8 cellular contexts compared by ENCODE assay signal in the genomic region with DNA sequence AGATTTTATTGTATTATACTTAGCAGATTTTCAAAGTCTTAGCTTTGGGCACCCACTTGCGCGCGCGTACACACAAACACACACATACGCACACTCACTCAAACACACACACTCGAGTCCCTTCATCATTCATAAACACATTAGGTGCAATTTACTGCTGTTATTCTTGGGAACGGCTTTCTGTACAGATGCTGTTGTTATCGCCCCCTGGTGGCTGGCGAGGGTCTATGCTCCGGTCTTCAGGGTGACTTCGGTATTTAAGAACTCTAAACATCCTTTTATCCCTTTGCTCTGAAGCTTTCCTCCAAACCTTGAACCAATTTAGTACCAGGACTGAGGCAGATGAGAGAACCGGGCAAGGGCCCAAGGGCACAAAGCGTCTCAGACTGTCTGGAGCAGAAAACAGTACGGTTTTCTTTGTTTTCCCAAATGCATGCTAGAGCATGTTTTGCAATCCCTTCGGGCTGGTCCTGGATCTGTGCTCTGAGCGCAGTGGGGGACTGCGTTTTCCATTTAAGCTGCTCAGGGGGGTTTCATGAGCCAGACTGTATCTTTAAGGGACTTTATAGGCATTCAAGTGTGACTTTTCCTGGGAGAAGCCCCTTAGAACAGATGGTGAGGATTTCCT. TPM values are rescaled to one million over a fixed set of nuclear protein-coding genes. Genes with fewer than 3 reads are reported as not detected.
A peak's percentile ranks its signal among the peaks of the same experiment; 100 is the strongest.
DNase-seq lines count a peak whose midpoint lies in the region; ATAC-seq, FAIRE-seq and TF ChIP-seq lines count a peak whose summit lies in the region.

No MANE protein-coding gene starts in this region.

- H4K91ac ChIP-seq in H1 (replicated peaks; ENCODE audit: insufficient read length, low read length) (no peak overlapping the region), mesenchymal stem cell (ENCODE audit: low read length) (no peak overlapping the region)

- CTCF ChIA-PET in AG04449 (lab: Yijun Ruan, JAX) (interaction anchor here (0.6 to 9.1 kb wide), 71 partner anchors 9 to 650 kb away, joined by 3 to 129 read pairs (median 4); no protein-coding TSS in a partner anchor), H1 (lab: Charles Lee; ENCODE audit: partially characterized antibody) (interaction anchor here (0.6 to 5.2 kb wide), 35 partner anchors 10 to 612 kb away, joined by 3 to 33 read pairs (median 4); a partner anchor contains a TSS)
- CTCF ChIA-PET in activated CD4-positive, alpha-beta T cell treated with anti-CD3 and anti-CD28 coated beads for 36 hours (lab: Charles Lee) = interaction anchor here (1.1 to 2.1 kb wide), 3 partner anchors 9 to 17 kb away, joined by 3 to 8 read pairs (median 4); no protein-coding TSS in a partner anchor

- H3K56ac ChIP-seq in H1 (replicated peaks; ENCODE audit: insufficient read length, low read depth, low read length) = no peak overlapping the region

- H3K36me3 ChIP-seq in H1 (ENCODE audit: control insufficient read depth in 2 of 4, insufficient read depth in 4 of 4, low read length in 3 of 4) (no peaks in the 10 kb centered on the region), mesenchymal stem cell (ENCODE audit: control insufficient read depth in 1 of 2, insufficient read depth in 2 of 2, low read depth in 1 of 2, low read length in 2 of 2) (peaks cover 0 to 4% of the 10 kb centered on the region in 2 experiments)

- H3K4ac ChIP-seq in H1 (replicated peaks; ENCODE audit: insufficient read length, low read depth, low read length) (no peak overlapping the region), mesenchymal stem cell (ENCODE audit: low read depth in 1 of 2, low read length in 2 of 2) (no peak overlapping the region)

- no peaks in the 10 kb centered on the region for H3K79me2 ChIP-seq in H1 (ENCODE audit: control insufficient read depth in 1 of 2, insufficient read depth in 2 of 2, low read length in 2 of 2)

- no peak overlapping the region for H3K27ac Mint-ChIP-seq in activated CD4-positive, alpha-beta T cell treated with anti-CD3 and anti-CD28 coated beads for 36 hours

- H3K9ac ChIP-seq in H1 (replicated peaks in 1 of 4; ENCODE audit: extremely low read depth in 1 of 4, low read depth in 3 of 4, low read length in 3 of 4) (no peak overlapping the region), mesenchymal stem cell (ENCODE audit: low read length) (peak overlapping the region; percentile 42)

- no peak for TF ChIP-seq POLR2A in H1 (IDR thresholded peaks at IDR 0.05; ENCODE audit: control extremely low read depth in 1 of 2, low read depth in 2 of 2, low read length in 2 of 2)

- H3K27ac ChIP-seq in H1 (ENCODE audit: low read depth, low read length) (no peak overlapping the region), mesenchymal stem cell (ENCODE audit: low read length, poor library complexity, severe bottlenecking) (no peak overlapping the region)

- TF ChIP-seq RAD21 in H1 (IDR thresholded peaks at IDR 0.05 in 1 of 2, conservative IDR thresholded peaks at IDR 0.05 in 1 of 2; ENCODE audit: low read depth in 2 of 2, low read length in 2 of 2) = peak; percentile 77 to 78

- H3K4me3 ChIP-seq in AG04449 (ENCODE audit: low read depth, low read length) (no peak overlapping the region; the same call in 1 of the 2 replicates), H1 (ENCODE audit: extremely low read depth in 1 of 4, insufficient read depth in 2 of 4, low read depth in 3 of 4, low read length in 4 of 4) (no peak overlapping the region), mesenchymal stem cell (ENCODE audit: insufficient read depth in 1 of 2, low read depth in 1 of 2, low read length in 2 of 2) (peak overlapping the region in 1 of 2 experiments; percentile 72)

- POLR2A ChIA-PET in AG04449 (lab: Yijun Ruan, JAX) = no interaction called here
- POLR2A ChIA-PET in activated CD4-positive, alpha-beta T cell treated with anti-CD3 and anti-CD28 coated beads for 36 hours (lab: Charles Lee) = no interaction called here
- POLR2A ChIA-PET in H1 (lab: Charles Lee; ENCODE audit: partially characterized antibody) = no interaction called here

- H3K27me3 Mint-ChIP-seq in activated CD4-positive, alpha-beta T cell treated with anti-CD3 and anti-CD28 coated beads for 36 hours = peaks cover 56% of the 10 kb centered on the region

- H2BK12ac ChIP-seq in H1 (ENCODE audit: low read depth, low read length) = no peak overlapping the region
- no peak overlapping the region for H2BK12ac ChIP-seq in mesenchymal stem cell (ENCODE audit: low read length in 2 of 2)

- peak; percentile 85 for FAIRE-seq in H1 (lab: Jason Lieb, UNC)

- no peaks in the 10 kb centered on the region for H3K9me3 Mint-ChIP-seq in activated CD4-positive, alpha-beta T cell treated with anti-CD3 and anti-CD28 coated beads for 36 hours (ENCODE audit: low read depth)

- peaks cover 5 to 12% (median 7%) of the 10 kb centered on the region in 4 experiments; a peak in 6 of 7 replicates for H3K4me1 ChIP-seq in H1 (replicated peaks in 1 of 4; ENCODE audit: control insufficient read depth in 3 of 4, insufficient read depth in 4 of 4, low read length in 3 of 4)
- peaks cover 17% of the 10 kb centered on the region for H3K4me1 ChIP-seq in mesenchymal stem cell (ENCODE audit: control insufficient read depth, insufficient read depth, low read depth, low read length)

- H2BK15ac ChIP-seq in H1 (ENCODE audit: low read length) (no peak overlapping the region), mesenchymal stem cell (ENCODE audit: low read depth, poor library complexity, severe bottlenecking) (no peak overlapping the region)

- H3K18ac ChIP-seq in H1 (ENCODE audit: extremely low read depth, low read length) (no peak overlapping the region), mesenchymal stem cell (ENCODE audit: low read depth in 1 of 2, low read length in 2 of 2) (no peak overlapping the region)

- peak; percentile 80 for ATAC-seq in HG02884 (IDR thresholded peaks at IDR 0.05; ENCODE audit: unreplicated experiment)
- peak; percentile 78 for ATAC-seq in activated CD4-positive, alpha-beta T cell treated with anti-CD3 and anti-CD28 coated beads for 36 hours

- TF ChIP-seq EP300 in H1 (IDR thresholded peaks at IDR 0.05; ENCODE audit: borderline replicate concordance in 1 of 2, low read depth in 2 of 2, low read length in 2 of 2) = no peak

- no peaks in the 10 kb centered on the region for H4K20me1 ChIP-seq in H1 (replicated peaks in 1 of 2; ENCODE audit: control insufficient read depth in 1 of 2, insufficient read depth in 2 of 2, low read length in 2 of 2)

- TF ChIP-seq CTCF in AG04449 (IDR thresholded peaks at IDR 0.05; ENCODE audit: insufficient read depth, low read length, missing control alignments) (peak; percentile 80), GM12874 (IDR thresholded peaks at IDR 0.05; ENCODE audit: insufficient read depth, low read depth, low read length) (peak; percentile 87), H1 (IDR thresholded peaks at IDR 0.05; ENCODE audit: control extremely low read depth in 1 of 3, insufficient read depth in 1 of 3, low read depth in 1 of 3, low read length in 3 of 3) (peak; percentile 73 to 93 (median 82))

- H3K23ac ChIP-seq in H1 (ENCODE audit: insufficient read length) (no peak overlapping the region), mesenchymal stem cell (ENCODE audit: low read length in 2 of 2) (no peak overlapping the region)

- H3K9me3 ChIP-seq in H1 (ENCODE audit: insufficient read depth in 2 of 2, low read depth in 1 of 2, low read length in 1 of 2) (no peaks in the 10 kb centered on the region), mesenchymal stem cell (ENCODE audit: control insufficient read depth, low read length) (no peaks in the 10 kb centered on the region)

- H4K5ac ChIP-seq in H1 (ENCODE audit: insufficient read length, low read depth, low read length) = no peak overlapping the region

- H3K23me2 ChIP-seq in H1 (ENCODE audit: low read depth, low read length) = peaks cover 11% of the 10 kb centered on the region

- H2BK120ac ChIP-seq in H1 (replicated peaks; ENCODE audit: low read depth, low read length) (no peak overlapping the region), mesenchymal stem cell (ENCODE audit: low read depth, low read length) (no peak overlapping the region)

- H3K36me3 Mint-ChIP-seq in activated CD4-positive, alpha-beta T cell treated with anti-CD3 and anti-CD28 coated beads for 36 hours (ENCODE audit: low read depth) = no peaks in the 10 kb centered on the region

- H3K14ac ChIP-seq in H1 (ENCODE audit: insufficient read length) (no peak overlapping the region), mesenchymal stem cell (ENCODE audit: low read length in 2 of 2) (no peak overlapping the region)

- H2BK5ac ChIP-seq in H1 (ENCODE audit: low read depth, low read length) (no peak overlapping the region), mesenchymal stem cell (ENCODE audit: low read depth, low read length, poor library complexity, severe bottlenecking) (no peak overlapping the region)

- no peak overlapping the region for H2BK20ac ChIP-seq in H1 (ENCODE audit: low read length)

- H3K4me3 Mint-ChIP-seq in activated CD4-positive, alpha-beta T cell treated with anti-CD3 and anti-CD28 coated beads for 36 hours = no peak overlapping the region

- no peaks in the 10 kb centered on the region for H3K79me1 ChIP-seq in H1 (ENCODE audit: low read depth, low read length)
- H3K79me1 ChIP-seq in mesenchymal stem cell (replicated peaks; ENCODE audit: low read length, poor library complexity, severe bottlenecking) = no peaks in the 10 kb centered on the region

- no peak overlapping the region for H2AK5ac ChIP-seq in H1 (ENCODE audit: low read depth, low read length)
- no peak overlapping the region for H2AK5ac ChIP-seq in mesenchymal stem cell (ENCODE audit: low read length, severe bottlenecking)

- H2AFZ ChIP-seq in H1 (ENCODE audit: low read length) = no peak overlapping the region
- no peak overlapping the region for H2AFZ ChIP-seq in mesenchymal stem cell (ENCODE audit: low read depth, low read length)

- 21% methylated on average over 17 of the region's 17 CpGs; no CpG with 5 or more reads in 1 of the 2 experiments for WGBS in H1 (ENCODE audit: extremely low coverage in 1 of 2, insufficient coverage in 1 of 2, insufficient read length in 1 of 2, insufficient replicate concordance in 2 of 2, low coverage in 1 of 2, low lambda C conversion rate in 2 of 2, missing lambda C conversion rate in 1 of 2), 2 experiments
- 21% methylated on average over 17 of the region's 17 CpGs for WGBS in mesenchymal stem cell

- DNase-seq in AG04449 (ENCODE audit: low read depth, low spot score) = peak; percentile 31
- peak; percentile 27 for DNase-seq in NCI-H2171 (lab: John Stamatoyannopoulos, UW)
- peak; percentile 83 for DNase-seq in activated CD4-positive, alpha-beta T cell treated with anti-CD3 and anti-CD28 coated beads for 36 hours
- peak in 1 of 2 experiments; percentile 83 for DNase-seq in H1 (ENCODE audit: low read depth in 1 of 2, low spot score in 2 of 2)
- peak; percentile 69 for DNase-seq in mesenchymal stem cell
- peak; percentile 82 for DNase-seq in stimulated activated CD8-positive, alpha-beta memory T cell treated with anti-CD3 and anti-CD28 coated beads, Interleukin-4, amount 100 ng/mL, for 48 hours

- intact Hi-C loops in activated CD4-positive, alpha-beta T cell treated with anti-CD3 and anti-CD28 coated beads for 36 hours (cut with DNase I, micrococcal nuclease) = loop anchor here (1.0 to 5.0 kb wide), 7 partner anchors 279 to 1033 kb away; no protein-coding TSS in a partner anchor

- H3K27me3 ChIP-seq in H1 (replicated peaks in 1 of 4; ENCODE audit: control insufficient read depth in 3 of 4, extremely low read depth in 1 of 4, insufficient read depth in 3 of 4, low read length in 3 of 4) (peaks cover 7 to 41% (median 32%) of the 10 kb centered on the region in 4 experiments), mesenchymal stem cell (ENCODE audit: control insufficient read depth in 1 of 2, insufficient read depth in 1 of 2, low read length in 2 of 2) (peaks cover 0 to 65% of the 10 kb centered on the region in 2 experiments)

- peak overlapping the region in 1 of 2 experiments; percentile 87; a peak in 1 of 4 replicates for H3K4me2 ChIP-seq in H1 (ENCODE audit: insufficient read depth in 1 of 2, low read depth in 2 of 2, low read length in 2 of 2)
- no peak overlapping the region for H3K4me2 ChIP-seq in mesenchymal stem cell (ENCODE audit: low read length, poor library complexity, severe bottlenecking)

- H3K4me1 Mint-ChIP-seq in activated CD4-positive, alpha-beta T cell treated with anti-CD3 and anti-CD28 coated beads for 36 hours = peaks cover 13% of the 10 kb centered on the region

- H4K8ac ChIP-seq in H1 (ENCODE audit: extremely low read depth, insufficient read depth, low read length) = no peak overlapping the region
- no peak overlapping the region for H4K8ac ChIP-seq in mesenchymal stem cell (ENCODE audit: low read length)

RNA-seq across cellular contexts. Expression of a gene that starts 1.7 kb away (rescaled TPM):
- 1 to 10 TPM; 5.4 to 7.3 TPM for total RNA-seq in activated CD4-positive, alpha-beta T cell treated with anti-CD3 and anti-CD28 coated beads for 36 hours
- 0.86 and 1.1 TPM in 2 replicates for total RNA-seq in H1 (2021; fragmentation: NEBNext Ultra II Directional; extraction: Animal tissue kit (Norgen Biotek cat#: 25700))
- polyA plus RNA-seq in H1 (2011; rRNA removed) = 1.2 and 2.0 TPM in 2 replicates
- 0.84 TPM for polyA plus RNA-seq in H1 (2011; cell fraction: cytosol; rRNA removed)
- polyA plus RNA-seq in H1 (2011; cell fraction: nucleus; rRNA removed) = 1.8 TPM
- 0.98 to 1.5 TPM (median 1.2 TPM) in 4 replicates for polyA plus RNA-seq in H1 (2012, experiment 1 of 2)
- polyA plus RNA-seq in H1 (2012, experiment 2 of 2) = 0.45 TPM
- polyA plus RNA-seq in H1 (2013, experiment 1 of 2) = 1.0 TPM
- 0.83 TPM for polyA plus RNA-seq in H1 (2013, experiment 2 of 2)
- 1.9 and 2.0 TPM in 2 replicates for polyA minus RNA-seq in H1 (2011; rRNA and poly(A)+ RNA removed)
- 1.0 TPM for polyA minus RNA-seq in H1 (2011; cell fraction: cytosol; rRNA and poly(A)+ RNA removed)
- polyA minus RNA-seq in H1 (2011; cell fraction: nucleus; rRNA and poly(A)+ RNA removed) = 3.8 TPM
- 0.57 TPM for polyA plus RNA-seq in mesenchymal stem cell (2013, experiment 1 of 2)
- polyA plus RNA-seq in mesenchymal stem cell (2013, experiment 2 of 2) = 0.41 TPM
